Comparison of ENCODE assay signal across 28 cellular contexts in the genomic region with DNA sequence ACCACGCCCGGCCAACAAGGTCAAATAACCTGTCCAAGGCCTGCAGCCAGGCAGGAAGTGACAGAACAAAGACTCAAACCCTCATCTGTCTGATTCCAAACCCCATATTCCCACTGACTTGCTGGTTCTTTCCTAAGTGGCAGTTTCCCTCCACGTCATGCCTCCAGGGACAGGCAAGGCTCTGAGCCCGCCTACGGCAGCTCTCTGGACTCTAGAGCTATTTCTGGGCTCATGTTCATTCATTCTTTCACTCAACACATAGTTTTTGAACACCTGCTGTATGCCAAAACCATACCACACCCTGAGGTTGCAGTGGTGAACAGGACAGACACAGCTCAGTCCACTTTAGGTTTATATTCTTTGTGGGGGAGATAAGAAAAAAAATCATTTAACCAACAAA. TPM values are rescaled to one million over a fixed set of nuclear protein-coding genes. Genes with fewer than 3 reads are reported as not detected.
"Had no signal": no experiment of that assay in that cellular context is flagged by ENCODE, and none has a peak within 500 bp of the region (broad histone marks: within the 10 kb centered on the region; RNA-seq: fewer than 3 reads in every experiment).

No MANE protein-coding gene starts in this region.

- FAIRE-seq: colon, endothelial cell of umbilical vein, frontal cortex had no signal

- H3K9ac ChIP-seq: parathyroid adenoma had no signal

- H3K4me2 ChIP-seq: smooth muscle cell had no signal

- H3K27ac ChIP-seq: neutrophil, parathyroid adenoma, stomach, suprapubic skin, tibial nerve had no signal

- H3K36me3 ChIP-seq: neutrophil, stomach, suprapubic skin, tibial nerve had no signal

- H3K4me3 ChIP-seq: smooth muscle cell, stomach, suprapubic skin, tibial nerve had no signal

- H3K9me3 ChIP-seq: neutrophil, stomach, suprapubic skin, tibial nerve had no signal

- DNase-seq: activated CD4-positive, alpha-beta T cell treated with anti-CD3 and anti-CD28 coated beads for 1 hour; activated gamma-delta T cell treated with Interleukin-2 at 50 U/mL for 16 hours; activated T-cell treated with anti-CD3 and anti-CD28 coated beads, Interleukin-2, amount 50 U/mL, for 1 hour; central memory CD4-positive, alpha-beta T cell; effector memory CD8-positive, alpha-beta T cell; glutamatergic neuron; islet precursor cell; stimulated activated CD4-positive, alpha-beta T cell treated with anti-CD3 and anti-CD28 coated beads, Interleukin-15, amount 100 ng/mL, for 24 hours; stomach; T-cell had no signal

- H3K27me3 ChIP-seq: neutrophil, stomach, suprapubic skin had no signal

- ATAC-seq: activated naive CD4-positive, alpha-beta T cell treated with anti-CD3 and anti-CD28 coated beads, Interleukin-2, amount 50 U/mL, for 72 hours; effector memory CD8-positive, alpha-beta T cell; esophagus mucosa; left lobe of liver; sciatic nerve; stimulated activated memory B cell treated with anti-CD40 and anti-IgM and Interleukin-4, amounts not matched to agents 10 μg/mL and 1 μg/mL and 100 μg/mL, for 72 hours; T-cell had no signal

RNA-seq across cellular contexts. Expression of gene FBP1, which starts 5.2 kb away (rescaled TPM):
- total RNA-seq: frontal cortex, lung microvascular endothelial cell had no signal

RNA-seq across cellular contexts. Expression of gene FBP2, which starts 50.9 kb away (rescaled TPM):
- total RNA-seq: activated naive CD4-positive, alpha-beta T cell treated with anti-CD3 and anti-CD28 coated beads, Interleukin-2, amount 50 U/mL, for 72 hours; aorta; dermis microvascular lymphatic vessel endothelial cell; endothelial cell of umbilical vein; esophagus mucosa; frontal cortex; left lobe of liver; lung microvascular endothelial cell; mesothelial cell of epicardium; pulmonary artery endothelial cell; sciatic nerve; smooth muscle cell; suprapubic skin; T-cell; tibial nerve had no signal
- polyA plus RNA-seq: endothelial cell of umbilical vein, smooth muscle cell had no signal
